In the genomic region with DNA sequence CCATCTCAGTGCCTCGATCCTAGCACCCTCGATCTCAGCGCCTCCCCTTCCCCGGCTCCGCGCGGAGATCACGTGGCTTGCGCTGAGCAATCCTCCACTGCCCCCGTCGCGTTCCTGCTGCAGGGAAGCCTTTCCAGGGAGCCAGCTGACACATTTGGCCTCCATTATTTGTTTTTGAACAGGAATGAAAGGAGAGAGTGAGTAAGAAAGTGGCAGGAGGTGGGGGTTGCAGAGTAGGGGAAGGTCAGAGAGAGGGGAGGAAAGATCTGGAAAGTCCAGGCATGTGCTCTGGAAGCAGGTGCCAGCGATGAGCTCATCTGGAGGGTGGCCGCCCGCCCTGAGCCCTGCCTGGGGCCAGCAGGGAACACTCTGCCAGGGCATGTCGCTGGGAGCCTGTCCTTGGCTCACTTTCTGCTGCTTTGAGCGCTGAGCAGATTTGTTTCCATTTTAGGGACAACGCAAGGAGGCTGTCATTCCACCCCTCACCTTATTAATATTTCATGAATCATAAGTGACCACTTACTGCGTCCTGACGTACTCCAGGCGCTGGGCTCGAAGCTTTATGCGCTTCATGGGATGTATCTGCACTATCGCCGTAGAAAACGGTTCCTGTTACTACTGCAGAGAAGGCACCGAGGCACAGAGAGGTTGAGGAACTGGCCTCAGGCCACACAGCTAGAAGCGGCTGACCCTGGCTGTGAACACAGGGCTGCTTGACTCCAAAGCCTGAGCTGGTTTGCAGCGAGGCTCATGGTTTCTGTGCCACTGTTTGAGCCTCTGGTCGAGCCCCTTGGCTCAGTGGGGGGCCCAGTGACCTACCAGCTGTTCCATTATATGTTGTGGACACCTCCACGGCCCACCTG, we compare ENCODE assay signal across 8 cellular contexts.
A peak's percentile ranks its signal among the peaks of the same experiment; 100 is the strongest.
DNase-seq lines count a peak whose midpoint lies in the region; ATAC-seq and TF ChIP-seq lines count a peak whose summit lies in the region.

No MANE protein-coding gene starts in this region.

- H3K79me2 ChIP-seq in MM.1S (ENCODE audit: low read length): peaks cover 92% of the 10 kb centered on the region

- CTCF ChIA-PET in naive thymus-derived CD4-positive, alpha-beta T cell (lab: Charles Lee): interaction anchor here (0.6 to 8.9 kb wide), 5 partner anchors 22 to 197 kb away, joined by 3 to 114 read pairs (median 4); no protein-coding TSS in a partner anchor
- CTCF ChIA-PET in Calu3 (lab: Charles Lee): no interaction called here

- no peaks in the 10 kb centered on the region for H3K27me3 Mint-ChIP-seq in naive thymus-derived CD4-positive, alpha-beta T cell
- no peaks in the 10 kb centered on the region for H3K27me3 Mint-ChIP-seq in Calu3 (ENCODE audit: unreplicated experiment)

- H3K36me3 Mint-ChIP-seq in naive thymus-derived CD4-positive, alpha-beta T cell: peaks cover 0 to 18% (median 0%) of the 10 kb centered on the region in 5 donors
- H3K36me3 Mint-ChIP-seq in Calu3 (ENCODE audit: insufficient read depth, unreplicated experiment): peaks cover 33% of the 10 kb centered on the region

- H3K27ac ChIP-seq in esophagus muscularis mucosa (replicated peaks in 1 of 4) (peak overlapping the region; percentile 96 to 99 (median 98)), MM.1S (ENCODE audit: low read length) (no peak overlapping the region)
- peak overlapping the region; percentile 19 for H3K27ac ChIP-seq in naive thymus-derived CD4-positive, alpha-beta T cell (ENCODE audit: low read depth, low read length)

- no TSS peak for BruUV-seq in Calu3 (replicated peaks; lab: Mats Ljungman, UMichigan)

- no peaks in the 10 kb centered on the region for H4K20me1 ChIP-seq in MM.1S (ENCODE audit: insufficient read depth, low read length)

- no peak for ATAC-seq in naive thymus-derived CD4-positive, alpha-beta T cell
- ATAC-seq in HG03039 (IDR thresholded peaks at IDR 0.05; ENCODE audit: unreplicated experiment): no peak

- DNase-seq in AG08396 (ENCODE audit: low spot score) (peak; percentile 89), NT2/D1 (ENCODE audit: low read depth, low spot score) (no peak), esophagus muscularis mucosa (ENCODE audit: extremely low spot score) (peak; percentile 98), Calu3 (no peak), MM.1S (no peak)
- no peak for DNase-seq in naive thymus-derived CD4-positive, alpha-beta T cell
- DNase-seq in central memory CD4-positive, alpha-beta T cell: no peak

- peaks cover 0 to 3% (median 0%) of the 10 kb centered on the region in 11 donors for H3K9me3 Mint-ChIP-seq in naive thymus-derived CD4-positive, alpha-beta T cell
- H3K9me3 Mint-ChIP-seq in Calu3 (ENCODE audit: low read depth, unreplicated experiment): no peaks in the 10 kb centered on the region

- no peaks in the 10 kb centered on the region for H3K9me2 ChIP-seq in MM.1S (replicated peaks; ENCODE audit: insufficient read depth, low read length)

- H3K36me3 ChIP-seq in NT2/D1 (ENCODE audit: insufficient read depth, insufficient read length, low read length): peaks cover 30% of the 10 kb centered on the region
- H3K36me3 ChIP-seq in esophagus muscularis mucosa: no peaks in the 10 kb centered on the region
- peaks cover 0 to 15% (median 0%) of the 10 kb centered on the region in 3 experiments for H3K36me3 ChIP-seq in naive thymus-derived CD4-positive, alpha-beta T cell (ENCODE audit: control insufficient read depth in 2 of 3, insufficient read depth in 3 of 3, low read length in 3 of 3)
- no peaks in the 10 kb centered on the region for H3K36me3 ChIP-seq in MM.1S (replicated peaks; ENCODE audit: insufficient read depth, low read length)

- intact Hi-C loops in esophagus muscularis mucosa (cut with DNase I): loop anchor here (2.0 kb wide), 1 partner anchor 49 kb away; no protein-coding TSS in a partner anchor
- intact Hi-C loops in naive thymus-derived CD4-positive, alpha-beta T cell (cut with micrococcal nuclease): no loop called here
- intact Hi-C loops in Calu3 (cut with micrococcal nuclease; ENCODE audit: unreplicated experiment): no loop called here

- H3F3A ChIP-seq in MM.1S (ENCODE audit: insufficient read depth, low read length): no peaks in the 10 kb centered on the region

- H3K4me1 ChIP-seq in NT2/D1 (ENCODE audit: insufficient read depth, insufficient read length) (peaks cover 75% of the 10 kb centered on the region), esophagus muscularis mucosa (peaks cover 99 to 100% (median 100%) of the 10 kb centered on the region in 4 donors), MM.1S (ENCODE audit: low read length) (no peaks in the 10 kb centered on the region)
- peaks cover 48 to 70% of the 10 kb centered on the region in 2 donors for H3K4me1 ChIP-seq in naive thymus-derived CD4-positive, alpha-beta T cell (ENCODE audit: control insufficient read depth in 2 of 2, insufficient read depth in 2 of 2, low read length in 2 of 2)

- WGBS in esophagus muscularis mucosa: 44% methylated on average over 29 of the region's 31 CpGs

- no peak for TF ChIP-seq POLR2A in esophagus muscularis mucosa (IDR thresholded peaks at IDR 0.05; ENCODE audit: low read depth)

- H3K4me3 Mint-ChIP-seq in naive thymus-derived CD4-positive, alpha-beta T cell: peak overlapping the region in 1 of 10 donors; percentile 53
- H3K4me3 Mint-ChIP-seq in Calu3 (ENCODE audit: low read depth, unreplicated experiment): no peak overlapping the region

- H3K9me3 ChIP-seq in NT2/D1 (ENCODE audit: insufficient read depth, low read length) (no peaks in the 10 kb centered on the region), esophagus muscularis mucosa (no peaks in the 10 kb centered on the region), MM.1S (replicated peaks; ENCODE audit: insufficient read depth, low read length) (no peaks in the 10 kb centered on the region)
- no peaks in the 10 kb centered on the region for H3K9me3 ChIP-seq in naive thymus-derived CD4-positive, alpha-beta T cell (ENCODE audit: control insufficient read depth in 2 of 3, low read length in 3 of 3)

- H3K4me2 ChIP-seq in MM.1S (ENCODE audit: low read depth, low read length): no peak overlapping the region

- peaks cover 38 to 86% (median 73%) of the 10 kb centered on the region in 7 donors for H3K4me1 Mint-ChIP-seq in naive thymus-derived CD4-positive, alpha-beta T cell
- peaks cover 25% of the 10 kb centered on the region for H3K4me1 Mint-ChIP-seq in Calu3 (ENCODE audit: low read depth, unreplicated experiment)

- H3K4me3 ChIP-seq in NT2/D1 (ENCODE audit: insufficient read length, low read depth): no peak overlapping the region
- H3K4me3 ChIP-seq in esophagus muscularis mucosa: peak overlapping the region in 3 of 4 donors; percentile 16 to 26 (median 17)
- no peak overlapping the region for H3K4me3 ChIP-seq in naive thymus-derived CD4-positive, alpha-beta T cell (ENCODE audit: low read length)
- H3K4me3 ChIP-seq in MM.1S (ENCODE audit: low read length): no peak overlapping the region

- H3K27me3 ChIP-seq in NT2/D1 (ENCODE audit: insufficient read depth, insufficient read length) (no peaks in the 10 kb centered on the region), esophagus muscularis mucosa (no peaks in the 10 kb centered on the region), MM.1S (replicated peaks; ENCODE audit: insufficient read depth, low read length) (no peaks in the 10 kb centered on the region)
- H3K27me3 ChIP-seq in naive thymus-derived CD4-positive, alpha-beta T cell (ENCODE audit: control insufficient read depth in 2 of 2, insufficient read depth in 2 of 2, low read length in 2 of 2): no peaks in the 10 kb centered on the region

- POLR2A ChIA-PET in naive thymus-derived CD4-positive, alpha-beta T cell (lab: Charles Lee): interaction anchor here (0.6 to 66.9 kb wide), 8 partner anchors 1 to 147 kb away, joined by 3 to 3353 read pairs (median 52); no protein-coding TSS in a partner anchor

- no peak for TF ChIP-seq CTCF in esophagus muscularis mucosa (IDR thresholded peaks at IDR 0.05)
- no peak for TF ChIP-seq CTCF in Calu3 (IDR thresholded peaks at IDR 0.05; ENCODE audit: unreplicated experiment)
- no peak for TF ChIP-seq CTCF in MM.1S (IDR thresholded peaks at IDR 0.05; ENCODE audit: low read length)

- no peak overlapping the region for H2AFZ ChIP-seq in MM.1S (ENCODE audit: low read length)

- TF ChIP-seq EP300 in esophagus muscularis mucosa (IDR thresholded peaks at IDR 0.05): peak; percentile 72

- peak overlapping the region; percentile 3 for H3K9ac ChIP-seq in NT2/D1 (ENCODE audit: insufficient read length, low read depth)
- H3K9ac ChIP-seq in MM.1S (ENCODE audit: low read length): no peak overlapping the region

- H3K27ac Mint-ChIP-seq in naive thymus-derived CD4-positive, alpha-beta T cell: peak overlapping the region in 8 of 9 donors; percentile 36 to 94 (median 84)
- H3K27ac Mint-ChIP-seq in Calu3 (ENCODE audit: unreplicated experiment): no peak overlapping the region

Comparison
In these comparisons a context has a peak if more than half of its experiments do, and no peak if none do; other contexts are left out.
1. DNase-seq: peak in AG08396 (single experiment) and esophagus muscularis mucosa (single experiment); none in NT2/D1 (single experiment), naive thymus-derived CD4-positive, alpha-beta T cell (0 of 9), central memory CD4-positive, alpha-beta T cell (single experiment), Calu3 (single experiment) and MM.1S (single experiment).
2. H3K4me3 ChIP-seq: peak in esophagus muscularis mucosa (3 of 4); none in NT2/D1 (single experiment), naive thymus-derived CD4-positive, alpha-beta T cell (single experiment) and MM.1S (single experiment).